In genomic region chrX:139932901-139933796, GRCh38 we compare ENCODE assay signal across 8 cellular contexts. TPM values are rescaled to one million over a fixed set of nuclear protein-coding genes. Genes with fewer than 3 reads are reported as not detected.
DNase-seq lines count a peak whose midpoint lies in the region; ATAC-seq and TF ChIP-seq lines count a peak whose summit lies in the region.

ATP11C (minus strand) TSS chrX:139933053; CDS start chrX:139932042, 1,011 bp downstream.

- no peaks in the 10 kb centered on the region for H3K36me3 Mint-ChIP-seq in natural killer cell

- peak within 1 kb of the TSS; percentile 95 for H3K4me3 Mint-ChIP-seq in natural killer cell

- peak within 1 kb of the TSS; percentile 88 to 94 for H3K27ac Mint-ChIP-seq in natural killer cell

- peaks cover 6% of the 10 kb centered on the region; the same call in 1 of the 2 replicates for H3F3A ChIP-seq in PC-9 (ENCODE audit: insufficient read depth, low read depth)

- TF ChIP-seq CTCF in PC-9 (conservative IDR thresholded peaks at IDR 0.05) (no peak), fibroblast of lung (conservative IDR thresholded peaks at IDR 0.05 in 1 of 2, IDR thresholded peaks at IDR 0.05 in 1 of 2; ENCODE audit: low read depth in 1 of 2, low read length in 2 of 2) (no peak), natural killer cell (IDR thresholded peaks at IDR 0.05) (no peak)

- H3K36me3 ChIP-seq in PC-9 (ENCODE audit: low read depth) (no peaks in the 10 kb centered on the region), fibroblast of lung (ENCODE audit: control insufficient read depth, insufficient read depth, low read length) (no peaks in the 10 kb centered on the region)

- H3K9me2 ChIP-seq in PC-9 (ENCODE audit: insufficient read depth) = no peaks in the 10 kb centered on the region

- 0 out of 2 replicates have a peak, but pooled peaks cover 6% of the 10 kb centered on the region for H3K4me1 ChIP-seq in PC-9 (replicated peaks; ENCODE audit: insufficient read depth)
- H3K4me1 ChIP-seq in fibroblast of lung (ENCODE audit: control insufficient read depth, extremely low read depth, insufficient read depth, low read length) = no peaks in the 10 kb centered on the region

- H3K4me3 ChIP-seq in PC-9 = peak within 1 kb of the TSS; percentile 74
- peak within 1 kb of the TSS; percentile 58 to 82 (median 66) for H3K4me3 ChIP-seq in fibroblast of lung (replicated peaks in 1 of 4; ENCODE audit: control extremely low read depth in 1 of 4, insufficient read depth in 1 of 4, low read depth in 3 of 4, low read length in 4 of 4)

- intact Hi-C loops in PC-9 (cut with micrococcal nuclease; ENCODE audit: unreplicated experiment) (loop anchor here (2.0 to 10.0 kb wide), 2 partner anchors 118 to 194 kb away; no protein-coding TSS in a partner anchor), natural killer cell (cut with micrococcal nuclease) (no loop called here)

- H3K4me2 ChIP-seq in PC-9 (peak within 1 kb of the TSS; percentile 88), fibroblast of lung (ENCODE audit: extremely low read depth, insufficient read depth, low read length) (peak within 1 kb of the TSS; percentile 78)

- peaks cover 0 to 10% of the 10 kb centered on the region in 2 donors for H3K27me3 Mint-ChIP-seq in natural killer cell (ENCODE audit: low read depth in 2 of 2)

- ATAC-seq in GM19438 (IDR thresholded peaks at IDR 0.05; ENCODE audit: low read depth, unreplicated experiment) (peak; percentile 61), HG03571 (IDR thresholded peaks at IDR 0.05; ENCODE audit: unreplicated experiment) (peak; percentile 75), natural killer cell (peak; percentile 81 to 94 (median 82))

- H3K9ac ChIP-seq in fibroblast of lung (ENCODE audit: insufficient read depth, low read length) = peak within 1 kb of the TSS; percentile 82

- no peaks in the 10 kb centered on the region for H3K9me3 ChIP-seq in PC-9 (ENCODE audit: insufficient read depth, low read depth)
- no peaks in the 10 kb centered on the region for H3K9me3 ChIP-seq in fibroblast of lung (ENCODE audit: control insufficient read depth, insufficient read depth, low read depth, low read length)

- no peaks in the 10 kb centered on the region for H3K79me2 ChIP-seq in PC-9 (ENCODE audit: low read depth)
- H3K79me2 ChIP-seq in fibroblast of lung (ENCODE audit: control insufficient read depth, insufficient read depth, low read length) = peaks cover 26% of the 10 kb centered on the region

- H4K20me1 ChIP-seq in PC-9 (ENCODE audit: insufficient read depth) = no peaks in the 10 kb centered on the region
- no peaks in the 10 kb centered on the region for H4K20me1 ChIP-seq in fibroblast of lung (ENCODE audit: control insufficient read depth, extremely low read depth, insufficient read depth, low read length)

- CTCF ChIA-PET in PC-9 (lab: Charles Lee) = no interaction called here

- POLR2A ChIA-PET in PC-9 (lab: Charles Lee; ENCODE audit: unreplicated experiment) = interaction anchor here (0.6 to 0.9 kb wide), 6 partner anchors 9 to 1477 kb away, joined by 3 to 12 read pairs (median 6); no protein-coding TSS in a partner anchor

- H3K27me3 ChIP-seq in PC-9 (ENCODE audit: insufficient read depth, low read depth) (no peaks in the 10 kb centered on the region), fibroblast of lung (ENCODE audit: control insufficient read depth, insufficient read depth, low read length) (no peaks in the 10 kb centered on the region)

- peaks cover 8 to 13% of the 10 kb centered on the region in 2 donors for H3K4me1 Mint-ChIP-seq in natural killer cell

- DNase-seq in COLO668 (lab: John Stamatoyannopoulos, UW; ENCODE audit: unreplicated experiment) (peak; percentile 78), PC-9 (peak; percentile 71 to 78), activated T-helper 1 cell treated with Interleukin-2 at 50 U/mL for 16 hours (ENCODE audit: low read depth) (peak; percentile 70), fibroblast of lung (ENCODE audit: low read depth in 2 of 2) (peak; percentile 81 to 87), natural killer cell (peak; percentile 65)
- DNase-seq in stimulated activated naive CD4-positive, alpha-beta T cell (lab: John Stamatoyannopoulos, UW) = peak; percentile 72 to 83 (median 78)

- peak within 1 kb of the TSS; percentile 74 for H3K27ac ChIP-seq in PC-9
- peak within 1 kb of the TSS; percentile 89 for H3K27ac ChIP-seq in fibroblast of lung (ENCODE audit: insufficient read depth, low read length)

- no peaks in the 10 kb centered on the region for H3K9me3 Mint-ChIP-seq in natural killer cell

- H2AFZ ChIP-seq in PC-9 (peak within 1 kb of the TSS; percentile 95), fibroblast of lung (ENCODE audit: low read length) (peak within 1 kb of the TSS; percentile 77)

- no TSS peak for BruUV-seq in PC-9 (replicated peaks; lab: Mats Ljungman, UMichigan)

RNA-seq across cellular contexts. Expression of gene ATP11C, which starts in this region (rescaled TPM):
- total RNA-seq in PC-9 (2021) = 11.1 and 13.0 TPM in 2 replicates
- total RNA-seq in fibroblast of lung = 56.0 and 68.0 TPM in 2 replicates
- polyA plus RNA-seq in fibroblast of lung = 34.4 and 47.7 TPM in 2 replicates
- polyA plus RNA-seq in fibroblast of lung (2012) = 20.6 and 29.3 TPM in 2 replicates
- polyA minus RNA-seq in fibroblast of lung (ENCODE audit: low replicate concordance) = 6.2 and 6.8 TPM in 2 replicates
- total RNA-seq in natural killer cell = 10 to 100 TPM; 20.0 to 24.3 (median 24.0) TPM

Comparison
In these comparisons a context has a peak if more than half of its experiments do, and no peak if none do; other contexts are left out.
1. Peak in every context shown above with its lines: DNase-seq, ATAC-seq, H3K4me3 ChIP-seq and H3K27ac ChIP-seq.